In genomic region chr1:77589231-77589630, GRCh38 we compare ENCODE assay signal across 35 cellular contexts.
"Had no signal": no experiment of that assay in that cellular context is flagged by ENCODE, and none has a peak within 500 bp of the region (broad histone marks: within the 10 kb centered on the region; RNA-seq: fewer than 3 reads in every experiment).

No MANE protein-coding gene starts in this region.

- DNase-seq: Karpas-422, Kasumi-1, MG63, MM.1S, MV-4-11, NCI-H1048, NCI-H1092, NCI-H1092 treated with DMSO at 0.1 percent for 48 hours, NCI-H1105, NCI-H1105 treated with DMSO at 0.1 percent for 48 hours, NCI-H1417, NCI-H1417 treated with DMSO at 0.1 percent for 48 hours, NCI-H1436, NCI-H1436 treated with DMSO at 0.1 percent for 48 hours, NCI-H146, NCI-H1694, NCI-H1694 treated with DMSO at 0.1 percent for 48 hours, NCI-H187, NCI-H187 treated with DMSO at 0.1 percent for 48 hours, NCI-H1930, NCI-H2029, NCI-H2029 treated with DMSO at 0.1 percent for 48 hours, NCI-H2081, NCI-H2081 treated with DMSO at 0.1 percent for 48 hours, NCI-H2107, NCI-H2171, NCI-H2171 treated with DMSO at 0.1 percent for 48 hours, NCI-H2227 treated with DMSO at 0.1 percent for 48 hours, NCI-H226, NCI-H345, NCI-H446, NCI-H446 treated with DMSO at 0.1 percent for 48 hours, NCI-H510A, NCI-H510A treated with DMSO at 0.1 percent for 48 hours, NCI-H524 had no signal

- H3K4me3 ChIP-seq: MG63 had no signal

- H3K9me3 ChIP-seq: MG63 had no signal
